ENCODE assay signal across 21 cellular contexts in the genomic region with DNA sequence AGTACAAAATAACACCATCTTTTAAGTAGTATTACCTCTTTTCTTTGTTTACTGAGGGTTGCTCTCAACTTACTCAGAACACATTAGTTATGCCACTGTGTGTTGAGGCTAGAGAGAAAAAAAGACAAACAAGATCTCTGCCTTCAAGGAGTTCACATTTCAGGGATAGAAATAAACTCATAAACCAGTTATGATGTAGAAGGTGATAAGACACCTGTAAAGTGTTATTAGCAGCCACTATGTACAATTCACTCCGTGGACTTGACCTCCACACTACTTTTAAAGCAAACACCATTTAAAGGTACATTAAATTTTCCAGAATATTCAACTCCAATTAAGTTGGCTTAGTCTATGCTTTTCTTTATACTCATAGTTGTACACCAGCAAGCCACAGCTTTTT.
DNase-seq lines count a peak whose midpoint lies in the region; ATAC-seq, FAIRE-seq and TF ChIP-seq lines count a peak whose summit lies in the region.
"Had no signal": no experiment of that assay in that cellular context is flagged by ENCODE, and none has a peak within 500 bp of the region (broad histone marks: within the 10 kb centered on the region; RNA-seq: fewer than 3 reads in every experiment).

No MANE protein-coding gene starts in this region.

- DNase-seq in SK-N-SH, result no peak
- no peak for DNase-seq in PC-3
- no peak for DNase-seq in left colon
- peak; percentile 4 for DNase-seq in renal cortical epithelial cell (ENCODE audit: low read depth)
- no peak for DNase-seq in HepG2 (ENCODE audit: low spot score)
- DNase-seq in RWPE1 (ENCODE audit: low spot score), result no peak
- DNase-seq: 8988T; Calu3; CD4-positive, alpha-beta memory T cell; DMS53; DND-41; EL; GOT3; H7; IMR-90 had no signal

- no peaks in the 10 kb centered on the region; a peak in 1 of 4 replicates for H3K4me1 ChIP-seq in SK-N-SH (ENCODE audit: control insufficient read depth in 1 of 2, insufficient read depth in 2 of 2, low read depth in 1 of 2, low read length in 1 of 2)
- no peaks in the 10 kb centered on the region for H3K4me1 ChIP-seq in PC-3 (ENCODE audit: insufficient read depth, low read length)
- H3K4me1 ChIP-seq in HepG2 (ENCODE audit: insufficient read depth, low read length), result no peaks in the 10 kb centered on the region
- H3K4me1 ChIP-seq: BLaER1 had no signal

- H3K27me3 ChIP-seq in SK-N-SH (ENCODE audit: insufficient read depth), result no peaks in the 10 kb centered on the region
- no peaks in the 10 kb centered on the region for H3K27me3 ChIP-seq in PC-3 (ENCODE audit: low read length)
- H3K27me3 ChIP-seq in HepG2 (ENCODE audit: control insufficient read depth in 1 of 2, insufficient read depth in 2 of 2, low read length in 2 of 2), result no peaks in the 10 kb centered on the region
- H3K27me3 ChIP-seq: BLaER1 had no signal

- H3K79me2 ChIP-seq in SK-N-SH (ENCODE audit: insufficient read depth), result no peaks in the 10 kb centered on the region
- H3K79me2 ChIP-seq in PC-3 (ENCODE audit: low read length), result no peaks in the 10 kb centered on the region
- no peaks in the 10 kb centered on the region for H3K79me2 ChIP-seq in HepG2 (ENCODE audit: insufficient read depth, low read length)

- H3K36me3 ChIP-seq in SK-N-SH (replicated peaks in 1 of 2; ENCODE audit: control insufficient read depth in 1 of 2, insufficient read depth in 2 of 2, low read length in 1 of 2) (no peaks in the 10 kb centered on the region), PC-3 (ENCODE audit: low read depth, low read length) (no peaks in the 10 kb centered on the region), HepG2 (replicated peaks in 1 of 2; ENCODE audit: control insufficient read depth in 1 of 2, insufficient read depth in 2 of 2, low read length in 2 of 2) (no peaks in the 10 kb centered on the region)
- H3K36me3 ChIP-seq: BLaER1 had no signal

- H2AFZ ChIP-seq in SK-N-SH (ENCODE audit: low read depth), result peak overlapping the region; percentile 39; the same call in 1 of the 2 replicates
- peak overlapping the region; percentile 56; the same call in 1 of the 2 replicates for H2AFZ ChIP-seq in PC-3 (ENCODE audit: low read length)
- no peak overlapping the region for H2AFZ ChIP-seq in HepG2 (ENCODE audit: low read length)

- H4K20me1 ChIP-seq in SK-N-SH (ENCODE audit: insufficient read depth) (no peaks in the 10 kb centered on the region), PC-3 (ENCODE audit: low read length) (no peaks in the 10 kb centered on the region), HepG2 (ENCODE audit: insufficient read depth, low read length) (no peaks in the 10 kb centered on the region)
- H4K20me1 ChIP-seq: BLaER1 had no signal

- TF ChIP-seq RAD21 in SK-N-SH (IDR thresholded peaks at IDR 0.05; ENCODE audit: low read length) (no peak), HepG2 (CRISPR knock-in tag; IDR thresholded peaks at IDR 0.05) (no peak)

- POLR2A ChIA-PET in SK-N-SH (lab: Yijun Ruan, JAX), result no interaction called here
- POLR2A ChIA-PET in PC-3 (lab: Charles Lee; ENCODE audit: unreplicated experiment), result no interaction called here
- POLR2A ChIA-PET in HepG2 (lab: Yijun Ruan, JAX), result no interaction called here
- POLR2A ChIA-PET in RWPE1 (lab: Yijun Ruan, JAX; ENCODE audit: low non-redundant PET), result no interaction called here

- TF ChIP-seq EP300 in SK-N-SH (IDR thresholded peaks at IDR 0.05; ENCODE audit: borderline replicate concordance in 1 of 2, low read depth in 1 of 2, low read length in 1 of 2) (no peak), HepG2 (IDR thresholded peaks at IDR 0.05; ENCODE audit: low read depth in 2 of 2, low read length in 2 of 2) (no peak), HepG2 (CRISPR knock-in tag; IDR thresholded peaks at IDR 0.05; ENCODE audit: borderline replicate concordance) (no peak)

- CTCF ChIA-PET in SK-N-SH (lab: Yijun Ruan, JAX), result interaction anchor here (1.2 kb wide), 1 partner anchor 20 kb away, joined by 3 read pairs; no protein-coding TSS in a partner anchor
- CTCF ChIA-PET in PC-3 (lab: Charles Lee), result no interaction called here
- CTCF ChIA-PET in HepG2 (lab: Yijun Ruan, JAX; ENCODE audit: low intra/inter-chr PET ratio, low total read pairs), result no interaction called here
- CTCF ChIA-PET in RWPE1 (lab: Yijun Ruan, JAX), result no interaction called here

- no peak overlapping the region for H3K4me3 ChIP-seq in SK-N-SH (ENCODE audit: low read depth in 2 of 2, low read length in 1 of 2)
- no peak overlapping the region for H3K4me3 ChIP-seq in PC-3 (ENCODE audit: low read length)
- no peak overlapping the region for H3K4me3 ChIP-seq in HepG2 (replicated peaks in 1 of 3; ENCODE audit: insufficient read depth in 1 of 3, low read depth in 2 of 3, low read length in 3 of 3)
- H3K4me3 ChIP-seq: BLaER1, GM12878, K562 had no signal

- BruUV-seq in PC-3 (replicated peaks; lab: Mats Ljungman, UMichigan) (no TSS peak), HepG2 (replicated peaks; lab: Mats Ljungman, UMichigan) (no TSS peak)

- no peak overlapping the region for H3K4me2 ChIP-seq in SK-N-SH
- H3K4me2 ChIP-seq in PC-3 (ENCODE audit: low read length), result no peak overlapping the region
- H3K4me2 ChIP-seq in HepG2 (ENCODE audit: low read depth, low read length), result no peak overlapping the region
- H3K4me2 ChIP-seq: BLaER1 had no signal

- WGBS in SK-N-SH (ENCODE audit: low lambda C conversion rate), result 25% methylated on average over 1 of the region's 1 CpG
- 0% methylated on average over 1 of the region's 1 CpG for WGBS in HepG2 (ENCODE audit: low lambda C conversion rate)

- H3F3A ChIP-seq in SK-N-SH (replicated peaks; ENCODE audit: insufficient read depth), result no peaks in the 10 kb centered on the region
- H3F3A ChIP-seq in PC-3 (ENCODE audit: low read length, unreplicated experiment), result no peaks in the 10 kb centered on the region

- H3K9me2 ChIP-seq in SK-N-SH (no peaks in the 10 kb centered on the region), PC-3 (replicated peaks; ENCODE audit: low read length) (no peaks in the 10 kb centered on the region)

- H3K9ac ChIP-seq in SK-N-SH (no peak overlapping the region), PC-3 (ENCODE audit: low read length) (no peak overlapping the region), HepG2 (ENCODE audit: insufficient read depth, low read depth, low read length) (no peak overlapping the region)
- H3K9ac ChIP-seq: BLaER1 had no signal

- no peak for TF ChIP-seq POLR2A in HepG2 (IDR thresholded peaks at IDR 0.05; ENCODE audit: insufficient read depth in 1 of 2, low read depth in 2 of 2, low read length in 2 of 2)

- in situ Hi-C loops in HepG2 (cut with HindIII; ENCODE audit: extremely low pct_ligation_motif_present, low pct_unique_long_range_greater_than_20kb), result loop anchor here (10.0 kb wide), 1 partner anchor 281 kb away; a partner anchor contains a TSS

- FAIRE-seq in HepG2 (lab: Jason Lieb, UNC), result no peak
- FAIRE-seq: GM12878, K562 had no signal

- H3K27ac ChIP-seq in SK-N-SH (ENCODE audit: low read depth in 2 of 2, low read length in 1 of 2), result no peak overlapping the region
- no peak overlapping the region for H3K27ac ChIP-seq in PC-3 (ENCODE audit: low read length)
- H3K27ac ChIP-seq in HepG2 (ENCODE audit: extremely low read length, insufficient read depth, low read length), result no peak overlapping the region
- H3K27ac ChIP-seq in RWPE1, result no peak overlapping the region
- H3K27ac ChIP-seq: BLaER1 had no signal

- no peak; the same call in 2 of the 3 replicates for ATAC-seq in SK-N-SH treated with all-trans-retinoic acid at 6 μM for 48 hours
- no peak; the same call in 1 of the 2 replicates for ATAC-seq in PC-3
- peak; percentile 99 for ATAC-seq in left colon
- no peak for ATAC-seq in GM18873 (IDR thresholded peaks at IDR 0.05; ENCODE audit: low FRiP score, unreplicated experiment)
- no peak for ATAC-seq in HepG2
- ATAC-seq: GM12878, HCT116, K562 had no signal

- no peaks in the 10 kb centered on the region for H3K9me3 ChIP-seq in SK-N-SH
- no peaks in the 10 kb centered on the region for H3K9me3 ChIP-seq in PC-3 (ENCODE audit: low read length)
- no peaks in the 10 kb centered on the region for H3K9me3 ChIP-seq in HepG2 (ENCODE audit: low read length)
- H3K9me3 ChIP-seq: BLaER1 had no signal

- intact Hi-C loops in PC-3 (cut with micrococcal nuclease) (no loop called here), left colon (cut with DNase I, micrococcal nuclease) (no loop called here), HepG2 (cut with micrococcal nuclease; ENCODE audit: unreplicated experiment) (no loop called here)

- TF ChIP-seq CTCF in SK-N-SH (IDR thresholded peaks at IDR 0.05) (no peak), PC-3 (conservative IDR thresholded peaks at IDR 0.05; ENCODE audit: low read depth, low read length) (no peak), HepG2 (CRISPR knock-in tag; IDR thresholded peaks at IDR 0.05) (no peak), RWPE1 (conservative IDR thresholded peaks at IDR 0.05; ENCODE audit: low read depth) (no peak)

TF ChIP-seq in SK-N-SH, 30 proteins besides CTCF, POLR2A, EP300 and RAD21:
- no peak for TF ChIP-seq POLR2AphosphoS5 (IDR thresholded peaks at IDR 0.05; ENCODE audit: low read depth, low read length)
TF ChIP-seq in SK-N-SH: peak in this region for 0.

TF ChIP-seq in HepG2, 621 proteins besides CTCF, POLR2A, EP300 and RAD21 (continues in another document):
- TF ChIP-seq, protein P1, sequence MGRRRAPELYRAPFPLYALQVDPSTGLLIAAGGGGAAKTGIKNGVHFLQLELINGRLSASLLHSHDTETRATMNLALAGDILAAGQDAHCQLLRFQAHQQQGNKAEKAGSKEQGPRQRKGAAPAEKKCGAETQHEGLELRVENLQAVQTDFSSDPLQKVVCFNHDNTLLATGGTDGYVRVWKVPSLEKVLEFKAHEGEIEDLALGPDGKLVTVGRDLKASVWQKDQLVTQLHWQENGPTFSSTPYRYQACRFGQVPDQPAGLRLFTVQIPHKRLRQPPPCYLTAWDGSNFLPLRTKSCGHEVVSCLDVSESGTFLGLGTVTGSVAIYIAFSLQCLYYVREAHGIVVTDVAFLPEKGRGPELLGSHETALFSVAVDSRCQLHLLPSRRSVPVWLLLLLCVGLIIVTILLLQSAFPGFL (CRISPR knock-in tag; IDR thresholded peaks at IDR 0.05), result no peak
- TF ChIP-seq NCOA2 (CRISPR knock-in tag; IDR thresholded peaks at IDR 0.05) (no peak), DR1 (CRISPR knock-in tag; IDR thresholded peaks at IDR 0.05) (no peak), NFKB2 (CRISPR knock-in tag; IDR thresholded peaks at IDR 0.05; ENCODE audit: borderline replicate concordance) (no peak), ZNF652 (CRISPR knock-in tag; IDR thresholded peaks at IDR 0.05; ENCODE audit: borderline replicate concordance, low read depth) (no peak), MEIS1 (CRISPR knock-in tag; IDR thresholded peaks at IDR 0.05; ENCODE audit: borderline replicate concordance) (no peak), RELA (CRISPR knock-in tag; IDR thresholded peaks at IDR 0.05) (no peak), ZKSCAN5 (CRISPR knock-in tag; IDR thresholded peaks at IDR 0.05) (no peak), MAF1 (CRISPR knock-in tag; IDR thresholded peaks at IDR 0.05; ENCODE audit: borderline replicate concordance) (no peak), ZNF224 (CRISPR knock-in tag; IDR thresholded peaks at IDR 0.05) (no peak), ADNP (CRISPR knock-in tag; IDR thresholded peaks at IDR 0.05) (no peak)
